33 cellular contexts compared by ENCODE assay signal in genomic region chr17:53900951-53901350, GRCh38.
DNase-seq lines count a peak whose midpoint lies in the region; ATAC-seq, FAIRE-seq and TF ChIP-seq lines count a peak whose summit lies in the region.
"Had no signal": no experiment of that assay in that cellular context is flagged by ENCODE, and none has a peak within 500 bp of the region (broad histone marks: within the 10 kb centered on the region; RNA-seq: fewer than 3 reads in every experiment).

No MANE protein-coding gene starts in this region.

- no peaks in the 10 kb centered on the region for H3K9me2 ChIP-seq in OCI-LY7 (ENCODE audit: insufficient read depth, low read length)

- no peak overlapping the region for H3K27ac Mint-ChIP-seq in HFFc6
- H3K27ac Mint-ChIP-seq: B cell; CD14-positive monocyte; CD4-positive, alpha-beta memory T cell; CD4-positive, alpha-beta T cell; CD4-positive, CD25-positive, alpha-beta regulatory T cell; CD8-positive, alpha-beta memory T cell; CD8-positive, alpha-beta T cell had no signal

- DNase-seq in BE2C (peak; percentile 49), HTR-8/SVneo (ENCODE audit: insufficient read length, low spot score) (no peak), SK-N-DZ (ENCODE audit: low spot score) (peak; percentile 95), OCI-LY7 (ENCODE audit: low spot score) (no peak), HFFc6 (no peak)
- DNase-seq: 8988T; ACHN; AML-193; C1 segment of cervical spinal cord; Caco-2; Calu3; CD4-positive, alpha-beta memory T cell; CD4-positive, alpha-beta T cell; CD4-positive, CD25-positive, alpha-beta regulatory T cell; CD8-positive, alpha-beta memory T cell; CD8-positive, alpha-beta T cell; COR-L47; DMS 273 treated with DMSO at 0.1 percent for 48 hours; DMS153; DMS53; DMS79; DMS79 treated with DMSO at 0.1 percent for 48 hours; DND-41; EL had no signal

- POLR2A ChIA-PET in OCI-LY7 (lab: Charles Lee), result no interaction called here

- TF ChIP-seq CTCF in BE2C (IDR thresholded peaks at IDR 0.05; ENCODE audit: low read depth, low read length) (no peak), OCI-LY7 (conservative IDR thresholded peaks at IDR 0.05; ENCODE audit: low read length) (no peak), HFFc6 (IDR thresholded peaks at IDR 0.05) (no peak)

- no peak overlapping the region for H3K4me3 ChIP-seq in BE2C (ENCODE audit: low read depth, low read length)
- no peak overlapping the region for H3K4me3 ChIP-seq in OCI-LY7 (ENCODE audit: low read depth, low read length, poor library complexity, severe bottlenecking)
- H3K4me3 ChIP-seq: A549; BLaER1; BLaER1 treated with 17β-estradiol and CSF1 and Interleukin-3, amounts not matched to agents 10 nM and 100 nM had no signal

- H3K27me3 ChIP-seq in BE2C, result no peaks in the 10 kb centered on the region
- H3K27me3 ChIP-seq: BLaER1; BLaER1 treated with 17β-estradiol and CSF1 and Interleukin-3, amounts not matched to agents 10 nM and 100 nM had no signal

- H3K36me3 ChIP-seq in BE2C, result no peaks in the 10 kb centered on the region
- H3K36me3 ChIP-seq in OCI-LY7 (ENCODE audit: insufficient read depth, low read length), result no peaks in the 10 kb centered on the region
- H3K36me3 ChIP-seq: BLaER1; BLaER1 treated with 17β-estradiol and CSF1 and Interleukin-3, amounts not matched to agents 10 nM and 100 nM had no signal

- no TSS peak for BruUV-seq in OCI-LY7 (replicated peaks; lab: Mats Ljungman, UMichigan)

- no peaks in the 10 kb centered on the region for H3K9me3 ChIP-seq in BE2C
- 0 out of 2 replicates have a peak, but pooled peaks cover 5% of the 10 kb centered on the region for H3K9me3 ChIP-seq in OCI-LY7 (ENCODE audit: low read length)
- H3K9me3 ChIP-seq: A549, Caco-2 had no signal

- H3K4me2 ChIP-seq in OCI-LY7 (ENCODE audit: low read length), result no peak overlapping the region
- H3K4me2 ChIP-seq: A549; BLaER1; BLaER1 treated with 17β-estradiol and CSF1 and Interleukin-3, amounts not matched to agents 10 nM and 100 nM had no signal

- H4K20me1 ChIP-seq in OCI-LY7 (ENCODE audit: insufficient read depth, low read length), result no peaks in the 10 kb centered on the region
- H4K20me1 ChIP-seq: BLaER1; BLaER1 treated with 17β-estradiol and CSF1 and Interleukin-3, amounts not matched to agents 10 nM and 100 nM had no signal

- H3K27me3 Mint-ChIP-seq in HFFc6 (ENCODE audit: insufficient read depth), result no peaks in the 10 kb centered on the region
- H3K27me3 Mint-ChIP-seq: B cell; CD4-positive, alpha-beta memory T cell; CD4-positive, alpha-beta T cell; CD4-positive, CD25-positive, alpha-beta regulatory T cell; CD8-positive, alpha-beta memory T cell had no signal

- no peaks in the 10 kb centered on the region for H3K4me1 Mint-ChIP-seq in HFFc6 (ENCODE audit: low read depth)
- H3K4me1 Mint-ChIP-seq: B cell; CD14-positive monocyte; CD4-positive, alpha-beta memory T cell; CD4-positive, CD25-positive, alpha-beta regulatory T cell; CD8-positive, alpha-beta memory T cell had no signal

- H3K36me3 Mint-ChIP-seq in HFFc6 (ENCODE audit: low read depth), result no peaks in the 10 kb centered on the region
- H3K36me3 Mint-ChIP-seq: CD14-positive monocyte; CD4-positive, alpha-beta memory T cell; CD4-positive, CD25-positive, alpha-beta regulatory T cell; CD8-positive, alpha-beta memory T cell; CD8-positive, alpha-beta T cell had no signal

- H2AFZ ChIP-seq in OCI-LY7 (ENCODE audit: low read length), result no peak overlapping the region

- ATAC-seq in HG03159 (IDR thresholded peaks at IDR 0.05; ENCODE audit: unreplicated experiment), result no peak
- ATAC-seq: A549; CD8-positive, alpha-beta T cell had no signal

- FAIRE-seq in HTR-8/SVneo (lab: Jason Lieb, UNC), result peak; percentile 20
- FAIRE-seq: A549, D721Med had no signal

- intact Hi-C loops in OCI-LY7 (cut with micrococcal nuclease; ENCODE audit: unreplicated experiment), result no loop called here

- no peaks in the 10 kb centered on the region for H3K79me2 ChIP-seq in OCI-LY7 (ENCODE audit: insufficient read depth, low read depth, low read length)

- no peak overlapping the region for H3K27ac ChIP-seq in OCI-LY7 (ENCODE audit: low read depth, low read length, poor library complexity, severe bottlenecking)
- H3K27ac ChIP-seq: 22Rv1; A549; BLaER1; BLaER1 treated with 17β-estradiol and CSF1 and Interleukin-3, amounts not matched to agents 10 nM and 100 nM; C4-2B had no signal

- no peak overlapping the region for H3K4me3 Mint-ChIP-seq in HFFc6
- H3K4me3 Mint-ChIP-seq: B cell; CD14-positive monocyte; CD4-positive, alpha-beta memory T cell; CD4-positive, alpha-beta T cell; CD4-positive, CD25-positive, alpha-beta regulatory T cell; CD8-positive, alpha-beta memory T cell; CD8-positive, alpha-beta T cell had no signal

- H3K9me3 Mint-ChIP-seq in HFFc6, result peaks cover 60% of the 10 kb centered on the region

- H3K4me1 ChIP-seq in BE2C (no peaks in the 10 kb centered on the region), OCI-LY7 (ENCODE audit: insufficient read depth, low read length, poor library complexity, severe bottlenecking) (no peaks in the 10 kb centered on the region)
- H3K4me1 ChIP-seq: A549, Caco-2 had no signal

- CTCF ChIA-PET in OCI-LY7 (lab: Charles Lee; ENCODE audit: unreplicated experiment), result no interaction called here

Comparison
In these comparisons a context has a peak if more than half of its experiments do, and no peak if none do; other contexts are left out.
1. DNase-seq: peak in BE2C (single experiment) and SK-N-DZ (single experiment); none in HTR-8/SVneo (single experiment), OCI-LY7 (single experiment) and HFFc6 (single experiment).